ENCODE assay signal across 6 cellular contexts in the genomic region with DNA sequence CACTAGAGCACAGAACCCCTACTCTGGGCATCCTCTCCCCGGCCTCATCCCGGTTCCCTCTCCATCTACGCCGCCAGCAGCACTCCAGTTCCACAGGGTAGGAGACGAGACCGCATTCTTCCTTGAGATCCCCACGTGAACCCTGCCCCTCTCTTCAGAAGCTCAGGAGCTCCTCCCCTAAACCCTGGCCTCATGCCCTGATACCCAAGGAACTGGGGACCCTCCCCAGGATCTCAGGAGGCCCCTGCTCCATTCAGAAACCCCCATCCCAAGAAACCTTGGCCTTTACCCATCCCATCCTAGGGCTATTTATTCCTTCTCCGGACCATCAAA. TPM values are rescaled to one million over a fixed set of nuclear protein-coding genes. Genes with fewer than 3 reads are reported as not detected.
DNase-seq lines count a peak whose midpoint lies in the region; ATAC-seq and TF ChIP-seq lines count a peak whose summit lies in the region.

No MANE protein-coding gene starts in this region.

- no TSS peak for BruUV-seq in MCF 10A (replicated peaks; lab: Mats Ljungman, UMichigan)

- ATAC-seq in HG03460 (IDR thresholded peaks at IDR 0.05; ENCODE audit: unreplicated experiment) (peak; percentile 4), GM18498 (IDR thresholded peaks at IDR 0.05; ENCODE audit: unreplicated experiment) (no peak), HG03039 (IDR thresholded peaks at IDR 0.05; ENCODE audit: unreplicated experiment) (no peak)

- CTCF ChIA-PET in MCF 10A (lab: Yijun Ruan, JAX), result interaction anchor here (0.6 to 0.7 kb wide), 3 partner anchors 118 to 1821 kb away, joined by 3 to 4 read pairs (median 4); no protein-coding TSS in a partner anchor

- H3K36me3 Mint-ChIP-seq in MCF 10A (ENCODE audit: insufficient read depth, unreplicated experiment) (peaks cover 21% of the 10 kb centered on the region), progenitor cell of endocrine pancreas (ENCODE audit: insufficient read depth) (peaks cover 10% of the 10 kb centered on the region)

- intact Hi-C loops in MCF 10A (cut with micrococcal nuclease), result no loop called here

- DNase-seq in MCF 10A (ENCODE audit: unreplicated experiment), result no peak
- no peak for DNase-seq in progenitor cell of endocrine pancreas (ENCODE audit: low spot score, unreplicated experiment)
- no peak for DNase-seq in substantia nigra (lab: John Stamatoyannopoulos, UW)

- no peak for TF ChIP-seq CTCF in MCF 10A (IDR thresholded peaks at IDR 0.05; ENCODE audit: unreplicated experiment)
- no peak for TF ChIP-seq CTCF in progenitor cell of endocrine pancreas (IDR thresholded peaks at IDR 0.05; ENCODE audit: unreplicated experiment)

- POLR2A ChIA-PET in MCF 10A (lab: Yijun Ruan, JAX), result interaction anchor here (0.6 to 2.2 kb wide), 7 partner anchors 13 to 618 kb away, joined by 3 to 34 read pairs (median 4); partner anchors contain the start of genes GRIPAP1 and PLP2

- H3K27ac ChIP-seq in substantia nigra (ENCODE audit: low read depth, low read length, poor library complexity, severe bottlenecking), result no peak overlapping the region

- H3K4me1 Mint-ChIP-seq in MCF 10A (ENCODE audit: insufficient read depth, unreplicated experiment) (peaks cover 16% of the 10 kb centered on the region), progenitor cell of endocrine pancreas (ENCODE audit: low read depth) (peaks cover 5% of the 10 kb centered on the region)

- H3K4me3 Mint-ChIP-seq in MCF 10A (ENCODE audit: unreplicated experiment) (peak overlapping the region; percentile 75), progenitor cell of endocrine pancreas (ENCODE audit: low read depth) (peak overlapping the region; percentile 64)

- H3K27me3 Mint-ChIP-seq in MCF 10A (ENCODE audit: insufficient read depth, unreplicated experiment) (no peaks in the 10 kb centered on the region), progenitor cell of endocrine pancreas (no peaks in the 10 kb centered on the region)

- no peak overlapping the region for H3K27ac Mint-ChIP-seq in MCF 10A (ENCODE audit: low read depth, unreplicated experiment)
- no peak overlapping the region for H3K27ac Mint-ChIP-seq in progenitor cell of endocrine pancreas

- H3K9me3 Mint-ChIP-seq in MCF 10A (ENCODE audit: unreplicated experiment) (peaks cover 9% of the 10 kb centered on the region), progenitor cell of endocrine pancreas (ENCODE audit: low read depth) (peaks cover 9% of the 10 kb centered on the region)

RNA-seq across cellular contexts. Expression of gene PRICKLE3, which starts 1.1 kb away (rescaled TPM):
- total RNA-seq in MCF 10A (2022) (14.5 and 15.7 TPM in 2 replicates), progenitor cell of endocrine pancreas (6.2 and 8.8 TPM in 2 replicates)

RNA-seq across cellular contexts. Expression of gene PLP2, which starts 13.3 kb away (rescaled TPM):
- 292 and 308 TPM in 2 replicates for total RNA-seq in MCF 10A (2022)
- 3.9 and 6.3 TPM in 2 replicates for total RNA-seq in progenitor cell of endocrine pancreas

RNA-seq across cellular contexts. Expression of gene SYP, which starts 15.0 kb away (rescaled TPM):
- 0.75 and 0.79 TPM in 2 replicates for total RNA-seq in MCF 10A (2022)
- 10.1 and 11.4 TPM in 2 replicates for total RNA-seq in progenitor cell of endocrine pancreas

RNA-seq across cellular contexts. Expression of gene MAGIX, which starts 22.5 kb away (rescaled TPM):
- 0.52 and 0.84 TPM in 2 replicates for total RNA-seq in MCF 10A (2022)
- 3.1 and 5.0 TPM in 2 replicates for total RNA-seq in progenitor cell of endocrine pancreas

RNA-seq across cellular contexts. Expression of gene CACNA1F, which starts 48.1 kb away (rescaled TPM):
- total RNA-seq in MCF 10A (2022), result not detected in 2 replicates
- 0.19 and 0.64 TPM in 2 replicates for total RNA-seq in progenitor cell of endocrine pancreas

Comparison
In these comparisons a context has a peak if more than half of its experiments do, and no peak if none do; other contexts are left out.
1. RNA of gene PLP2, which starts 13.3 kb away (total RNA-seq): 292 to 308 TPM in MCF 10A; 3.9 to 6.3 TPM in progenitor cell of endocrine pancreas; every median in the first group is over 10 times any median in the second.